ENCODE assay signal across 18 cellular contexts in genomic region chr21:26085882-26086281, GRCh38.
DNase-seq lines count a peak whose midpoint lies in the region; ATAC-seq, FAIRE-seq and TF ChIP-seq lines count a peak whose summit lies in the region.
"Had no signal": no experiment of that assay in that cellular context is flagged by ENCODE, and none has a peak within 500 bp of the region (broad histone marks: within the 10 kb centered on the region; RNA-seq: fewer than 3 reads in every experiment).

No MANE protein-coding gene starts in this region.

- H3K4me3 Mint-ChIP-seq in progenitor cell of endocrine pancreas (ENCODE audit: low read depth): no peak overlapping the region
- H3K4me3 Mint-ChIP-seq: CD4-positive, alpha-beta memory T cell; IgD-negative memory B cell had no signal

- H3K9ac ChIP-seq in HUES6 (ENCODE audit: low read length): no peak overlapping the region

- H3K9me3 Mint-ChIP-seq in progenitor cell of endocrine pancreas (ENCODE audit: low read depth): no peaks in the 10 kb centered on the region

- peaks cover 54% of the 10 kb centered on the region for H3K36me3 ChIP-seq in HUES6 (ENCODE audit: control insufficient read depth, insufficient read depth, low read length)

- peaks cover 26% of the 10 kb centered on the region for H3K4me1 ChIP-seq in HUES6 (ENCODE audit: control insufficient read depth, insufficient read depth, low read length)
- H3K4me1 ChIP-seq: A549 had no signal

- intact Hi-C loops in left cardiac atrium (cut with DNase I): no loop called here

- ATAC-seq in left cardiac atrium (no peak), GM18498 (IDR thresholded peaks at IDR 0.05; ENCODE audit: unreplicated experiment) (no peak)
- ATAC-seq: A549 had no signal

- no peaks in the 10 kb centered on the region for H3K27me3 ChIP-seq in HUES6 (ENCODE audit: control insufficient read depth, insufficient read depth, low read length)
- H3K27me3 ChIP-seq: BE2C had no signal

- no peak for DNase-seq in H54 (ENCODE audit: insufficient read length, low spot score)
- DNase-seq in fibroblast of gingiva (ENCODE audit: low read depth): peak; percentile 16
- DNase-seq in progenitor cell of endocrine pancreas (ENCODE audit: low spot score, unreplicated experiment): no peak
- DNase-seq in activated T-cell treated with anti-CD3 and anti-CD28 coated beads for 4 hours: no peak
- DNase-seq in left cardiac atrium: no peak
- DNase-seq: BE2C; CD4-positive, alpha-beta memory T cell; DMS79 treated with DMSO at 0.1 percent for 48 hours; EL; HCEC 1CT had no signal

- no peak for TF ChIP-seq POLR2A in H54 (IDR thresholded peaks at IDR 0.05; ENCODE audit: low read depth, low read length)

- peaks cover 2% of the 10 kb centered on the region; the same call in 1 of the 2 replicates for H3K9me3 ChIP-seq in HUES6 (ENCODE audit: control insufficient read depth, insufficient read depth, low read depth, low read length)
- H3K9me3 ChIP-seq: A549, BE2C had no signal

- no peaks in the 10 kb centered on the region for H3K27me3 Mint-ChIP-seq in progenitor cell of endocrine pancreas
- H3K27me3 Mint-ChIP-seq: CD4-positive, alpha-beta memory T cell; IgD-negative memory B cell had no signal

- TF ChIP-seq CTCF in progenitor cell of endocrine pancreas (IDR thresholded peaks at IDR 0.05; ENCODE audit: unreplicated experiment): no peak

- H3K4me3 ChIP-seq in HUES6 (ENCODE audit: low read depth, low read length): no peak overlapping the region
- H3K4me3 ChIP-seq: A549 had no signal

- peak overlapping the region; percentile 60 for H3K27ac Mint-ChIP-seq in progenitor cell of endocrine pancreas
- H3K27ac Mint-ChIP-seq: CD4-positive, alpha-beta memory T cell; IgD-negative memory B cell had no signal

- FAIRE-seq in H54 (lab: Jason Lieb, UNC): peak; percentile 58
- FAIRE-seq: A549, G401.6, GM12891, H1 had no signal

- peaks cover 38% of the 10 kb centered on the region for H3K36me3 Mint-ChIP-seq in progenitor cell of endocrine pancreas (ENCODE audit: insufficient read depth)

- peaks cover 8% of the 10 kb centered on the region for H3K4me1 Mint-ChIP-seq in progenitor cell of endocrine pancreas (ENCODE audit: low read depth)

- peak overlapping the region; percentile 31; the same call in 1 of the 2 replicates for H3K27ac ChIP-seq in HUES6 (ENCODE audit: low read depth, low read length)
- H3K27ac ChIP-seq: A549, C4-2B had no signal
